ENCODE assay signal across 8 cellular contexts in genomic region chr19:2546128-2547032, GRCh38.
A peak's percentile ranks its signal among the peaks of the same experiment; 100 is the strongest.
DNase-seq lines count a peak whose midpoint lies in the region; ATAC-seq and TF ChIP-seq lines count a peak whose summit lies in the region.

No MANE protein-coding gene starts in this region.

- peak; percentile 52 to 60 for ATAC-seq in right cardiac atrium
- ATAC-seq in effector memory CD8-positive, alpha-beta T cell (replicated peaks): no peak

- intact Hi-C loops in right cardiac atrium (cut with DNase I) (no loop called here), posterior cingulate gyrus (cut with DNase I) (no loop called here)

- H3K27ac ChIP-seq in VCaP (peak overlapping the region; percentile 97; the same call in 1 of the 2 replicates), right cardiac atrium (ENCODE audit: low read length) (peak overlapping the region; percentile 66)

- H3K27me3 Mint-ChIP-seq in effector memory CD8-positive, alpha-beta T cell: no peaks in the 10 kb centered on the region

- peaks cover 6 to 12% of the 10 kb centered on the region in 2 donors for H3K4me1 Mint-ChIP-seq in effector memory CD8-positive, alpha-beta T cell (ENCODE audit: low read depth in 2 of 2)

- no peaks in the 10 kb centered on the region for H3K36me3 ChIP-seq in BE2C

- peak overlapping the region in 1 of 2 donors; percentile 49 for H3K27ac Mint-ChIP-seq in effector memory CD8-positive, alpha-beta T cell

- H3K4me1 ChIP-seq in right cardiac atrium (ENCODE audit: control insufficient read depth, insufficient read depth, low read length): peaks cover 22% of the 10 kb centered on the region
- H3K4me1 ChIP-seq in BE2C: peaks cover 9% of the 10 kb centered on the region

- no peaks in the 10 kb centered on the region for H3K27me3 ChIP-seq in right cardiac atrium (ENCODE audit: control insufficient read depth, insufficient read depth)
- H3K27me3 ChIP-seq in BE2C: no peaks in the 10 kb centered on the region

- no peak overlapping the region for H3K4me3 ChIP-seq in right cardiac atrium (ENCODE audit: low read length)
- H3K4me3 ChIP-seq in BE2C (ENCODE audit: low read depth, low read length): no peak overlapping the region

- TF ChIP-seq CTCF in VCaP (conservative IDR thresholded peaks at IDR 0.05) (no peak), BE2C (IDR thresholded peaks at IDR 0.05; ENCODE audit: low read depth, low read length) (no peak)

- peaks cover 4% of the 10 kb centered on the region for H3K36me3 Mint-ChIP-seq in effector memory CD8-positive, alpha-beta T cell (ENCODE audit: insufficient read depth)

- DNase-seq in ELF-1 (ENCODE audit: low read depth, low spot score) (peak; percentile 65), right cardiac atrium (peak; percentile 92 to 97 (median 95)), posterior cingulate gyrus (peak; percentile 70 to 98 (median 88)), BE2C (no peak), NCI-H2029 treated with DMSO at 0.1 percent for 48 hours (lab: John Stamatoyannopoulos, UW) (no peak), NCI-H526 treated with DMSO at 0.1 percent for 48 hours (lab: John Stamatoyannopoulos, UW) (no peak)
- DNase-seq in effector memory CD8-positive, alpha-beta T cell: no peak

- 29% methylated on average over 50 of the region's 50 CpGs for WGBS in right cardiac atrium

- no peak overlapping the region for H3K4me3 Mint-ChIP-seq in effector memory CD8-positive, alpha-beta T cell

- no peaks in the 10 kb centered on the region for H3K9me3 Mint-ChIP-seq in effector memory CD8-positive, alpha-beta T cell

- H3K9me3 ChIP-seq in right cardiac atrium (ENCODE audit: control insufficient read depth, low read length) (no peaks in the 10 kb centered on the region), BE2C (no peaks in the 10 kb centered on the region)

Comparison
In these comparisons a context has a peak if more than half of its experiments do, and no peak if none do; other contexts are left out.
1. DNase-seq: peak in ELF-1 (single experiment), right cardiac atrium (3 of 3) and posterior cingulate gyrus (10 of 10); none in effector memory CD8-positive, alpha-beta T cell (0 of 3), BE2C (single experiment), NCI-H2029 treated with DMSO at 0.1 percent for 48 hours (single experiment) and NCI-H526 treated with DMSO at 0.1 percent for 48 hours (single experiment).